In the genomic region with DNA sequence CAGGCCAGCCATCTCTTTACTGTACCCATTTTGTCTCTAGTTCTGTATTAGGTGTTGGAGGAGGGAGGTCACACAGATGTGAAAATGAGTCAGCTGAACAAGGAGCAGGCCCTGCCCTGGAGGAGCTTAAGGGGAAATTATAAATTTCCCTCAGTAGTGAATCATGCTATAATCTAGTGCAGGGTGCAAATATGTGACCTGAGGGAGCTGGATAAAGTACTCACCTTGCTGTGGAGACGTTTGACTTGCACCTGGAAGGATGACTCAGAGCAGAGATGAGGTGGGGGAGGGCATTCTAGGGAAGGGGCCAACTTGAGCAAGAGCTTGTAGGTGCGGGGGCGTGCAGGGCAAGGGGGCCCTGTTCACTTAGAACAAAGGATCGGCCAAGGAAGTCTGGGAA, we compare ENCODE assay signal across 1 cellular context.
TF ChIP-seq lines count a peak whose summit lies in the region.

No MANE protein-coding gene starts in this region.

TF ChIP-seq in GM23338, 12 proteins besides CTCF, POLR2A, EP300 and RAD21 (continued from another document):
- TF ChIP-seq, protein P1, sequence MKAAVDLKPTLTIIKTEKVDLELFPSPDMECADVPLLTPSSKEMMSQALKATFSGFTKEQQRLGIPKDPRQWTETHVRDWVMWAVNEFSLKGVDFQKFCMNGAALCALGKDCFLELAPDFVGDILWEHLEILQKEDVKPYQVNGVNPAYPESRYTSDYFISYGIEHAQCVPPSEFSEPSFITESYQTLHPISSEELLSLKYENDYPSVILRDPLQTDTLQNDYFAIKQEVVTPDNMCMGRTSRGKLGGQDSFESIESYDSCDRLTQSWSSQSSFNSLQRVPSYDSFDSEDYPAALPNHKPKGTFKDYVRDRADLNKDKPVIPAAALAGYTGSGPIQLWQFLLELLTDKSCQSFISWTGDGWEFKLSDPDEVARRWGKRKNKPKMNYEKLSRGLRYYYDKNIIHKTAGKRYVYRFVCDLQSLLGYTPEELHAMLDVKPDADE (IDR thresholded peaks at IDR 0.05): no peak
- TF ChIP-seq STAT1 (IDR thresholded peaks at IDR 0.05; ENCODE audit: unreplicated experiment): no peak
- TF ChIP-seq ZNF331 (CRISPR knock-in tag; IDR thresholded peaks at IDR 0.05; ENCODE audit: low read depth): no peak
- TF ChIP-seq, protein P2, sequence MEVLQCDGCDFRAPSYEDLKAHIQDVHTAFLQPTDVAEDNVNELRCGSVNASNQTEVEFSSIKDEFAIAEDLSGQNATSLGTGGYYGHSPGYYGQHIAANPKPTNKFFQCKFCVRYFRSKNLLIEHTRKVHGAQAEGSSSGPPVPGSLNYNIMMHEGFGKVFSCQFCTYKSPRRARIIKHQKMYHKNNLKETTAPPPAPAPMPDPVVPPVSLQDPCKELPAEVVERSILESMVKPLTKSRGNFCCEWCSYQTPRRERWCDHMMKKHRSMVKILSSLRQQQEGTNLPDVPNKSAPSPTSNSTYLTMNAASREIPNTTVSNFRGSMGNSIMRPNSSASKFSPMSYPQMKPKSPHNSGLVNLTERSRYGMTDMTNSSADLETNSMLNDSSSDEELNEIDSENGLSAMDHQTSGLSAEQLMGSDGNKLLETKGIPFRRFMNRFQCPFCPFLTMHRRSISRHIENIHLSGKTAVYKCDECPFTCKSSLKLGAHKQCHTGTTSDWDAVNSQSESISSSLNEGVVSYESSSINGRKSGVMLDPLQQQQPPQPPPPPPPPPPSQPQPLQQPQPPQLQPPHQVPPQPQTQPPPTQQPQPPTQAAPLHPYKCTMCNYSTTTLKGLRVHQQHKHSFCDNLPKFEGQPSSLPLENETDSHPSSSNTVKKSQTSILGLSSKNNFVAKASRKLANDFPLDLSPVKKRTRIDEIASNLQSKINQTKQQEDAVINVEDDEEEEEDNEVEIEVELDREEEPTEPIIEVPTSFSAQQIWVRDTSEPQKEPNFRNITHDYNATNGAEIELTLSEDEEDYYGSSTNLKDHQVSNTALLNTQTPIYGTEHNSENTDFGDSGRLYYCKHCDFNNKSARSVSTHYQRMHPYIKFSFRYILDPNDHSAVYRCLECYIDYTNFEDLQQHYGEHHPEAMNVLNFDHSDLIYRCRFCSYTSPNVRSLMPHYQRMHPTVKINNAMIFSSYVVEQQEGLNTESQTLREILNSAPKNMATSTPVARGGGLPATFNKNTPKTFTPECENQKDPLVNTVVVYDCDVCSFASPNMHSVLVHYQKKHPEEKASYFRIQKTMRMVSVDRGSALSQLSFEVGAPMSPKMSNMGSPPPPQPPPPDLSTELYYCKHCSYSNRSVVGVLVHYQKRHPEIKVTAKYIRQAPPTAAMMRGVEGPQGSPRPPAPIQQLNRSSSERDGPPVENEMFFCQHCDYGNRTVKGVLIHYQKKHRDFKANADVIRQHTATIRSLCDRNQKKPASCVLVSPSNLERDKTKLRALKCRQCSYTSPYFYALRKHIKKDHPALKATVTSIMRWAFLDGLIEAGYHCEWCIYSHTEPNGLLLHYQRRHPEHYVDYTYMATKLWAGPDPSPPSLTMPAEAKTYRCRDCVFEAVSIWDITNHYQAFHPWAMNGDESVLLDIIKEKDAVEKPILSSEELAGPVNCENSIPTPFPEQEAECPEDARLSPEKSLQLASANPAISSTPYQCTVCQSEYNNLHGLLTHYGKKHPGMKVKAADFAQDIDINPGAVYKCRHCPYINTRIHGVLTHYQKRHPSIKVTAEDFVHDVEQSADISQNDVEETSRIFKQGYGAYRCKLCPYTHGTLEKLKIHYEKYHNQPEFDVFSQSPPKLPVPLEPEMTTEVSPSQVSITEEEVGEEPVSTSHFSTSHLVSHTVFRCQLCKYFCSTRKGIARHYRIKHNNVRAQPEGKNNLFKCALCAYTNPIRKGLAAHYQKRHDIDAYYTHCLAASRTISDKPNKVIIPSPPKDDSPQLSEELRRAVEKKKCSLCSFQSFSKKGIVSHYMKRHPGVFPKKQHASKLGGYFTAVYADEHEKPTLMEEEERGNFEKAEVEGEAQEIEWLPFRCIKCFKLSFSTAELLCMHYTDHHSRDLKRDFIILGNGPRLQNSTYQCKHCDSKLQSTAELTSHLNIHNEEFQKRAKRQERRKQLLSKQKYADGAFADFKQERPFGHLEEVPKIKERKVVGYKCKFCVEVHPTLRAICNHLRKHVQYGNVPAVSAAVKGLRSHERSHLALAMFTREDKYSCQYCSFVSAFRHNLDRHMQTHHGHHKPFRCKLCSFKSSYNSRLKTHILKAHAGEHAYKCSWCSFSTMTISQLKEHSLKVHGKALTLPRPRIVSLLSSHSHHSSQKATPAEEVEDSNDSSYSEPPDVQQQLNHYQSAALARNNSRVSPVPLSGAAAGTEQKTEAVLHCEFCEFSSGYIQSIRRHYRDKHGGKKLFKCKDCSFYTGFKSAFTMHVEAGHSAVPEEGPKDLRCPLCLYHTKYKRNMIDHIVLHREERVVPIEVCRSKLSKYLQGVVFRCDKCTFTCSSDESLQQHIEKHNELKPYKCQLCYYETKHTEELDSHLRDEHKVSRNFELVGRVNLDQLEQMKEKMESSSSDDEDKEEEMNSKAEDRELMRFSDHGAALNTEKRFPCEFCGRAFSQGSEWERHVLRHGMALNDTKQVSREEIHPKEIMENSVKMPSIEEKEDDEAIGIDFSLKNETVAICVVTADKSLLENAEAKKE (CRISPR knock-in tag; IDR thresholded peaks at IDR 0.05): no peak
